In genomic region chr18:107947-108664, GRCh38 we compare ENCODE assay signal across 12 cellular contexts. TPM values are rescaled to one million over a fixed set of nuclear protein-coding genes. Genes with fewer than 3 reads are reported as not detected.
DNase-seq lines count a peak whose midpoint lies in the region; ATAC-seq and TF ChIP-seq lines count a peak whose summit lies in the region.
"Not testable (repeated sequence)": the region's sequence is repeated elsewhere in the genome, so short reads cannot be mapped to it uniquely, and the experiment has no call there.
"Had no signal": no experiment of that assay in that cellular context is flagged by ENCODE, and none has a peak within 500 bp of the region (broad histone marks: within the 10 kb centered on the region; RNA-seq: fewer than 3 reads in every experiment).

No MANE protein-coding gene starts in this region.

- DNase-seq in T-cell = peak in 1 of 34 experiments; percentile 3
- peak; percentile 16 to 54 for DNase-seq in central memory CD8-positive, alpha-beta T cell (ENCODE audit: low spot score in 2 of 2)
- not testable (repeated sequence) for DNase-seq in mucosa of descending colon, aorta

- not testable (repeated sequence) for H3K27ac Mint-ChIP-seq in T-cell; central memory CD8-positive, alpha-beta T cell (ENCODE audit: low read depth)

- intact Hi-C loops in mucosa of descending colon (cut with DNase I, micrococcal nuclease); aorta (cut with DNase I): not testable (repeated sequence)

- peak; percentile 60 for ATAC-seq in GM18909 (IDR thresholded peaks at IDR 0.05; ENCODE audit: poor library complexity, unreplicated experiment)
- peak; percentile 45 for ATAC-seq in GM21576 (IDR thresholded peaks at IDR 0.05; ENCODE audit: unreplicated experiment)
- ATAC-seq in HG02885 (IDR thresholded peaks at IDR 0.05; ENCODE audit: poor library complexity, unreplicated experiment) = peak; percentile 42
- ATAC-seq in HG03280 (IDR thresholded peaks at IDR 0.05; ENCODE audit: unreplicated experiment) = peak; percentile 44
- peak in 3 of 4 experiments; percentile 37 to 49 (median 46) for ATAC-seq in T-cell (replicated peaks in 1 of 4)
- ATAC-seq in central memory CD8-positive, alpha-beta T cell (replicated peaks; ENCODE audit: extremely low read depth, poor library complexity, severe bottlenecking) = peak; percentile 33
- peak; percentile 64 for ATAC-seq in mucosa of descending colon
- peak; percentile 90 for ATAC-seq in aorta (ENCODE audit: low FRiP score)

- peaks cover 24 to 32% (median 25%) of the 10 kb centered on the region in 3 donors for H3K9me3 Mint-ChIP-seq in T-cell
- H3K9me3 Mint-ChIP-seq in central memory CD8-positive, alpha-beta T cell = peaks cover 25% of the 10 kb centered on the region

- WGBS in aorta, 2 donors = 36 to 40% methylated on average over 1 of the region's 3 CpGs

- not testable (repeated sequence) for H3K36me3 Mint-ChIP-seq in T-cell; central memory CD8-positive, alpha-beta T cell (ENCODE audit: insufficient read depth)

- H3K4me3 Mint-ChIP-seq in T-cell; central memory CD8-positive, alpha-beta T cell: not testable (repeated sequence)

- POLR2A ChIA-PET in T-cell (lab: Charles Lee) = not testable (repeated sequence)

- peaks cover 2 to 12% of the 10 kb centered on the region in 2 donors for H3K27me3 Mint-ChIP-seq in T-cell
- not testable (repeated sequence) for H3K27me3 Mint-ChIP-seq in central memory CD8-positive, alpha-beta T cell

- CTCF ChIA-PET in T-cell (lab: Charles Lee) = not testable (repeated sequence)

- H3K4me1 ChIP-seq in mucosa of descending colon (ENCODE audit: low read depth); aorta (ENCODE audit: control insufficient read depth in 1 of 2, insufficient read depth in 2 of 2, low read length in 2 of 2): not testable (repeated sequence)

- H3K4me1 Mint-ChIP-seq in T-cell = peaks cover 10% of the 10 kb centered on the region in 3 donors
- not testable (repeated sequence) for H3K4me1 Mint-ChIP-seq in central memory CD8-positive, alpha-beta T cell

- not testable (repeated sequence) for H3K4me3 ChIP-seq in mucosa of descending colon; aorta (ENCODE audit: low read length in 2 of 2)

- TF ChIP-seq CTCF in mucosa of descending colon (IDR thresholded peaks at IDR 0.05) = not testable (repeated sequence)

- not testable (repeated sequence) for H3K9me3 ChIP-seq in mucosa of descending colon; aorta (ENCODE audit: control insufficient read depth, low read length)

- not testable (repeated sequence) for H3K36me3 ChIP-seq in mucosa of descending colon (ENCODE audit: low read depth); aorta (ENCODE audit: control insufficient read depth in 1 of 2, insufficient read depth in 2 of 2, low read length in 1 of 2)

- not testable (repeated sequence) for H3K27me3 ChIP-seq in aorta (ENCODE audit: control insufficient read depth in 1 of 2, insufficient read depth in 2 of 2, low read length in 1 of 2)

- H3K27ac ChIP-seq in aorta (ENCODE audit: low read depth in 1 of 2, low read length in 2 of 2) = not testable (repeated sequence)

RNA-seq across cellular contexts. Expression of gene USP14, which starts 50.3 kb away (rescaled TPM):
- 10 to 100 TPM; 36.8 to 48.0 (median 38.0) TPM for total RNA-seq in T-cell
- total RNA-seq in mucosa of descending colon = 10 to 100 TPM; 25.5 to 47.6 (median 38.2) TPM
- total RNA-seq in aorta = 10 to 100 TPM; 45.8 to 49.4 TPM
- 10 to 100 TPM; 20.3 to 22.7 TPM for polyA plus RNA-seq in aorta

RNA-seq across cellular contexts. Expression of gene TUBB8B, which starts 58.7 kb away (rescaled TPM):
- total RNA-seq in T-cell (not detected), mucosa of descending colon (1 to 10 TPM in 1 of 3 donors, under 1 TPM in 1, not detected in 1; 0.55 to 1.2 TPM), aorta (not detected)
- not detected for polyA plus RNA-seq in aorta
- total RNA-seq: activated naive CD8-positive, alpha-beta T cell treated with anti-CD3 and anti-CD28 coated beads for 36 hours; fibroblast of lung; H4; M059J had no signal

Comparison
In these comparisons a context has a peak if more than half of its experiments do, and no peak if none do; other contexts are left out.
1. ATAC-seq: peak in every context shown above with its lines; median percentile 90 in aorta; 64 in mucosa of descending colon; 60 in GM18909; 46 in T-cell; 45 in GM21576; 44 in HG03280; 42 in HG02885; 33 in central memory CD8-positive, alpha-beta T cell.